Comparison of ENCODE assay signal across 1 cellular context in the genomic region with DNA sequence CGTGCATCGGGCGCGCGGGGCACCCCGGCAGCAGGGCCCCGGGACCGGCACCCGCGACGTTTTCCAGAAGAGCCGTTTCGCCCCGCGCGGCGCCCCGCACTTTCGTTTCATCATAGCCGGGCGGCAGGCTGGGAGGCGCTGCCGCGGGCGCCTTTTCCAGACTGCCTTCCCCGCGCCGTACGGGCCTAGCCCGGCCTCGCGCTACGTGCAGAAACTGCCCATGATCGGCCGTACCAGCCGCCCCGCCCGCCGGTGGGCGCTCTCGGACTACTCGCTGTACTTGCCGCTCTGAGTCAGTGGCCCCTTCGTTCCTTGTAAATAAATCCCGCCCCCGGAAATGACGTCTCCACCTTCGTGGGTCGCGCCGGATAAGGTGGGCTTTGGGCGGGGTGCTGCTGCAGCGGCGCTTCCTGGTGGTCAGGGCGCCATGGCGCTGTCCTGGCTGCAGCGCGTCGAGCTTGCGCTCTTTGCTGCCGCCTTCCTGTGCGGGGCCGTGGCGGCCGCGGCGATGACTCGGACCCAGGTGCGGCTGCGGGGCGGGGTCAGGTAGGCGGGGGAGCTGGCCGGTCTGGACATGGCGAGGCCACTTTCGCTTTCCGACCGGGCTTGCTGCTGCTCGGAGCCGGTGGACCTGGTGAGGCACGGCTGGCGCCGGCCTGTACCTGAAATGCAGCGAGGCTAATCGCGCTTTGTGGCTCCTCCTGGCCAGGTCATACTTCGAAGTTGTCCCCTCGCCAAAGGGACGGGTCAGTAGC.
A peak's percentile ranks its signal among the peaks of the same experiment; 100 is the strongest.
TF ChIP-seq lines count a peak whose summit lies in the region.

A gene with protein sequence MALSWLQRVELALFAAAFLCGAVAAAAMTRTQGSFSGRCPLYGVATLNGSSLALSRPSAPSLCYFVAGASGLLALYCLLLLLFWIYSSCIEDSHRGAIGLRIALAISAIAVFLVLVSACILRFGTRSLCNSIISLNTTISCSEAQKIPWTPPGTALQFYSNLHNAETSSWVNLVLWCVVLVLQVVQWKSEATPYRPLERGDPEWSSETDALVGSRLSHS (plus strand): TSS at position 398 of the 755 bp plus-strand sequence. CDS start 30 bp downstream, at position 428.

TF ChIP-seq in H1, 55 proteins besides CTCF, POLR2A, EP300 and RAD21 (continued from another document):
- TF ChIP-seq NRF1 (IDR thresholded peaks at IDR 0.05; ENCODE audit: low read depth, low read length): 0 out of 2 replicates have a peak, but pooled peaks have one; percentile 9
- TF ChIP-seq SP4 (IDR thresholded peaks at IDR 0.05; ENCODE audit: low read length): no peak
- TF ChIP-seq RBBP5 (IDR thresholded peaks at IDR 0.05; ENCODE audit: borderline replicate concordance, low read depth, low read length): peak; percentile 79; the same call in 1 of the 2 replicates
- TF ChIP-seq ASH2L (IDR thresholded peaks at IDR 0.05; ENCODE audit: low read length): peak; percentile 77
- TF ChIP-seq, protein P1, sequence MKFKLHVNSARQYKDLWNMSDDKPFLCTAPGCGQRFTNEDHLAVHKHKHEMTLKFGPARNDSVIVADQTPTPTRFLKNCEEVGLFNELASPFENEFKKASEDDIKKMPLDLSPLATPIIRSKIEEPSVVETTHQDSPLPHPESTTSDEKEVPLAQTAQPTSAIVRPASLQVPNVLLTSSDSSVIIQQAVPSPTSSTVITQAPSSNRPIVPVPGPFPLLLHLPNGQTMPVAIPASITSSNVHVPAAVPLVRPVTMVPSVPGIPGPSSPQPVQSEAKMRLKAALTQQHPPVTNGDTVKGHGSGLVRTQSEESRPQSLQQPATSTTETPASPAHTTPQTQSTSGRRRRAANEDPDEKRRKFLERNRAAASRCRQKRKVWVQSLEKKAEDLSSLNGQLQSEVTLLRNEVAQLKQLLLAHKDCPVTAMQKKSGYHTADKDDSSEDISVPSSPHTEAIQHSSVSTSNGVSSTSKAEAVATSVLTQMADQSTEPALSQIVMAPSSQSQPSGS (IDR thresholded peaks at IDR 0.05; ENCODE audit: low read length): peak; percentile 32; the same call in 1 of the 2 replicates
- TF ChIP-seq TAF1 (IDR thresholded peaks at IDR 0.05; ENCODE audit: low read depth, low read length): peak; percentile 88
- TF ChIP-seq MAFK (IDR thresholded peaks at IDR 0.05; ENCODE audit: low read depth, low read length): no peak
- TF ChIP-seq PHF8 (conservative IDR thresholded peaks at IDR 0.05; ENCODE audit: low read depth, low read length): peak; percentile 92
- TF ChIP-seq TAF7 (optimal IDR thresholded peaks at IDR 0.05; ENCODE audit: borderline replicate concordance, low read depth, low read length): peak; percentile 91
- TF ChIP-seq SIN3A (conservative IDR thresholded peaks at IDR 0.05 in 1 of 2, IDR thresholded peaks at IDR 0.05 in 1 of 2; ENCODE audit: low read depth in 1 of 2, low read length in 2 of 2): peak in 1 of 2 experiments; percentile 70; a peak in 3 of 4 replicates
- no peak for TF ChIP-seq EZH2 (IDR thresholded peaks at IDR 0.05; ENCODE audit: low read depth, low read length, severe bottlenecking)
- TF ChIP-seq YY1 (IDR thresholded peaks at IDR 0.05; ENCODE audit: low read depth, low read length): peak; percentile 93
- peak; percentile 74; the same call in 1 of the 2 replicates for TF ChIP-seq FOSL1 (IDR thresholded peaks at IDR 0.05; ENCODE audit: insufficient read depth, low read depth, low read length)
- TF ChIP-seq HDAC6 (IDR thresholded peaks at IDR 0.05; ENCODE audit: low read depth, low read length): no peak
- TF ChIP-seq, protein P2, sequence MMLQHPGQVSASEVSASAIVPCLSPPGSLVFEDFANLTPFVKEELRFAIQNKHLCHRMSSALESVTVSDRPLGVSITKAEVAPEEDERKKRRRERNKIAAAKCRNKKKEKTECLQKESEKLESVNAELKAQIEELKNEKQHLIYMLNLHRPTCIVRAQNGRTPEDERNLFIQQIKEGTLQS (IDR thresholded peaks at IDR 0.05; ENCODE audit: insufficient read depth, low read depth, low read length): 0 out of 2 replicates have a peak, but pooled peaks have one; percentile 14
- TF ChIP-seq POLR2AphosphoS5 (IDR thresholded peaks at IDR 0.05; ENCODE audit: low read depth, low read length): peak; percentile 98
- peak; percentile 87 for TF ChIP-seq TBP (IDR thresholded peaks at IDR 0.05; ENCODE audit: low read depth, low read length)
- TF ChIP-seq, protein P3, sequence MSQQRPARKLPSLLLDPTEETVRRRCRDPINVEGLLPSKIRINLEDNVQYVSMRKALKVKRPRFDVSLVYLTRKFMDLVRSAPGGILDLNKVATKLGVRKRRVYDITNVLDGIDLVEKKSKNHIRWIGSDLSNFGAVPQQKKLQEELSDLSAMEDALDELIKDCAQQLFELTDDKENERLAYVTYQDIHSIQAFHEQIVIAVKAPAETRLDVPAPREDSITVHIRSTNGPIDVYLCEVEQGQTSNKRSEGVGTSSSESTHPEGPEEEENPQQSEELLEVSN (IDR thresholded peaks at IDR 0.05): peak; percentile 62; the same call in 1 of the 2 replicates
TF ChIP-seq in H1: peak in this region for 24.
